Comparison of ENCODE assay signal across 17 cellular contexts in the genomic region with DNA sequence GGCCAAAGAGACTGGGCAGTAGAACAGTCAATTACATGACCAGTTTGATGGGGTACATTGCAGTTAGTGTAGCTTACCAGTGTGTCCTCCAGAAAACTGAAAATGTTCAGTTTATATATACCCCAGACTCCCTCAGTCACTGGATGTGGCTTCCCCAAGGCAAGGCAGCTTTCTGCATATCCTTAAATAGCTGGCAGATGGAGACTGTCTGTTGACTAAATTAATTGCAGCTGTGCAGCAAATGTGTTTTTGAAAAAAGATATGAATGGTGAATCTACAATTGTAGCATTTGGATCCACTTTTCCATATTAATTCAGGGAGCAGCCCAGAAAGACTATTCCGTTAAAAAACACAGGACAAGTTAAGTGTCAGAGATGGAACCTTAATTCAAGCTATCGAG.
A peak's percentile ranks its signal among the peaks of the same experiment; 100 is the strongest.
DNase-seq lines count a peak whose midpoint lies in the region; TF ChIP-seq lines count a peak whose summit lies in the region.
"Had no signal": no experiment of that assay in that cellular context is flagged by ENCODE, and none has a peak within 500 bp of the region (broad histone marks: within the 10 kb centered on the region; RNA-seq: fewer than 3 reads in every experiment).

No MANE protein-coding gene starts in this region.

- H3K36me3 ChIP-seq in BE2C: no peaks in the 10 kb centered on the region

- CTCF ChIA-PET in activated naive CD4-positive, alpha-beta T cell treated with anti-CD3 and anti-CD28 coated beads for 36 hours (lab: Charles Lee): no interaction called here

- H3K4me3 Mint-ChIP-seq in mesothelial cell of epicardium: no peak overlapping the region
- H3K4me3 Mint-ChIP-seq in activated naive CD4-positive, alpha-beta T cell treated with anti-CD3 and anti-CD28 coated beads for 36 hours: no peak overlapping the region
- H3K4me3 Mint-ChIP-seq: CD8-positive, alpha-beta T cell had no signal

- H3K4me1 Mint-ChIP-seq in mesothelial cell of epicardium: peaks cover 3% of the 10 kb centered on the region
- H3K4me1 Mint-ChIP-seq in activated naive CD4-positive, alpha-beta T cell treated with anti-CD3 and anti-CD28 coated beads for 36 hours (ENCODE audit: low read depth): no peaks in the 10 kb centered on the region

- no peak overlapping the region for H3K4me3 ChIP-seq in BE2C (ENCODE audit: low read depth, low read length)
- H3K4me3 ChIP-seq: A549 had no signal

- H3K27ac Mint-ChIP-seq in mesothelial cell of epicardium: no peak overlapping the region
- no peak overlapping the region for H3K27ac Mint-ChIP-seq in activated naive CD4-positive, alpha-beta T cell treated with anti-CD3 and anti-CD28 coated beads for 36 hours
- H3K27ac Mint-ChIP-seq: CD8-positive, alpha-beta T cell had no signal

- H3K27me3 Mint-ChIP-seq in mesothelial cell of epicardium (ENCODE audit: low read depth): no peaks in the 10 kb centered on the region
- H3K27me3 Mint-ChIP-seq in activated naive CD4-positive, alpha-beta T cell treated with anti-CD3 and anti-CD28 coated beads for 36 hours (ENCODE audit: low read depth): no peaks in the 10 kb centered on the region

- intact Hi-C loops in activated naive CD4-positive, alpha-beta T cell treated with anti-CD3 and anti-CD28 coated beads for 36 hours (cut with micrococcal nuclease): no loop called here

- no peaks in the 10 kb centered on the region for H3K27me3 ChIP-seq in BE2C

- peaks cover 9% of the 10 kb centered on the region for H3K4me1 ChIP-seq in BE2C
- H3K4me1 ChIP-seq: A549 had no signal

- no peaks in the 10 kb centered on the region for H3K9me3 ChIP-seq in BE2C
- H3K9me3 ChIP-seq: A549 had no signal

- DNase-seq in BE2C: peak; percentile 10
- peak; percentile 44 for DNase-seq in LHCN-M2 (ENCODE audit: low read depth)
- peak; percentile 38 for DNase-seq in dedifferentiated amniotic fluid mesenchymal stem cell (ENCODE audit: extremely low spot score)
- DNase-seq in myocyte (ENCODE audit: low read depth): peak; percentile 71
- DNase-seq in mesothelial cell of epicardium (ENCODE audit: low spot score in 2 of 2, unreplicated experiment in 2 of 2): no peak
- DNase-seq in activated naive CD4-positive, alpha-beta T cell treated with anti-CD3 and anti-CD28 coated beads for 36 hours: no peak
- no peak for DNase-seq in KG1 (lab: John Stamatoyannopoulos, UW)
- DNase-seq: AML-193; CD8-positive, alpha-beta T cell; DMS79 treated with DMSO at 0.1 percent for 48 hours; GF-D8; MV-4-11; NCI-H146; NCI-H2081 treated with DMSO at 0.1 percent for 48 hours; NCI-H345; NCI-H526 treated with DMSO at 0.1 percent for 48 hours had no signal

- H3K36me3 Mint-ChIP-seq in mesothelial cell of epicardium: peaks cover 1% of the 10 kb centered on the region
- H3K36me3 Mint-ChIP-seq in activated naive CD4-positive, alpha-beta T cell treated with anti-CD3 and anti-CD28 coated beads for 36 hours (ENCODE audit: low read depth): no peaks in the 10 kb centered on the region
- H3K36me3 Mint-ChIP-seq: CD8-positive, alpha-beta T cell had no signal

- TF ChIP-seq CTCF in BE2C (IDR thresholded peaks at IDR 0.05; ENCODE audit: low read depth, low read length) (no peak), mesothelial cell of epicardium (IDR thresholded peaks at IDR 0.05; ENCODE audit: unreplicated experiment) (no peak)

- peaks cover 12% of the 10 kb centered on the region for H3K9me3 Mint-ChIP-seq in mesothelial cell of epicardium
- peaks cover 12% of the 10 kb centered on the region for H3K9me3 Mint-ChIP-seq in activated naive CD4-positive, alpha-beta T cell treated with anti-CD3 and anti-CD28 coated beads for 36 hours

Comparison
In these comparisons a context has a peak if more than half of its experiments do, and no peak if none do; other contexts are left out.
1. DNase-seq: peak in BE2C (single experiment), LHCN-M2 (single experiment), dedifferentiated amniotic fluid mesenchymal stem cell (single experiment) and myocyte (single experiment); none in mesothelial cell of epicardium (0 of 2), activated naive CD4-positive, alpha-beta T cell treated with anti-CD3 and anti-CD28 coated beads for 36 hours (single experiment) and KG1 (single experiment).